In the genomic region with DNA sequence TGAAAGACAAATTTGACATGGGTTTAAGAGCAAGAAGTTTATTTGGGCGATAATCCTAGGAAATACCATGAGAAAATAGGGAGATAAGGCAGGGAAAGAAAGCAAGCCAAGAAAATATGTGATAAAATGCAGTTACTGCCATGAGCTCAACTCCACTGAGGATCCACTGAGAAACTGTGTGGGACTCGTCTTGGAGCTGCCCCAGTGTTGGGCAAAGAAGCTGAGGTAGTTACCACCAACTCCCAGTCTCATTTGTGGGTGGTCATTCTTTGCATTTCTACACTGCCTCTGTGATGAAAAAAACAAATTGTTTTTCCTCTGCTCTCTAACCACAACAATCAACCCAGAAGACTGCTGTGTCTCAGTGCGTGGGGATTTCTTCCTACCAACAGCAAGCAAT, we compare ENCODE assay signal across 27 cellular contexts.
"Had no signal": no experiment of that assay in that cellular context is flagged by ENCODE, and none has a peak within 500 bp of the region (broad histone marks: within the 10 kb centered on the region; RNA-seq: fewer than 3 reads in every experiment).

No MANE protein-coding gene starts in this region.

- DNase-seq: naive B cell; naive thymus-derived CD8-positive, alpha-beta T cell; nephron progenitor cell; nucleus accumbens; pancreas; psoas muscle; right lobe of liver; sigmoid colon; spleen; stimulated activated CD4-positive, alpha-beta T cell treated with anti-CD3 and anti-CD28 coated beads, Interleukin-12 subunit alpha, Interleukin-12 subunit beta, amount 100 ng/mL, for 4 hours; stimulated activated CD4-positive, alpha-beta T cell treated with anti-CD3 and anti-CD28 coated beads, Interleukin-1b, Interleukin-23, amount 100 ng/mL, for 48 hours; stimulated activated CD4-positive, alpha-beta T cell treated with anti-CD3 and anti-CD28 coated beads, Interleukin-4, amount 100 ng/mL, for 1 hour; stimulated activated CD4-positive, alpha-beta T cell treated with anti-CD3 and anti-CD28 coated beads, Interleukin-4, amount 100 ng/mL, for 4 hours; stimulated activated CD8-positive, alpha-beta memory T cell treated with anti-CD3 and anti-CD28 coated beads, Interleukin-4, amount 100 ng/mL, for 48 hours; stimulated activated naive B cell treated with anti-CD40 and anti-IgM and Interleukin-4, amounts not matched to agents 10 μg/mL and 1 μg/mL and 100 μg/mL, for 72 hours; stimulated activated naive CD4-positive, alpha-beta T cell treated with Interleukin-2 at 50 U/mL for 16 hours; stomach; testis; tibial artery; trophoblast cell; upper lobe of left lung had no signal

- H3K4me2 ChIP-seq: smooth muscle cell had no signal

- H3K4me3 ChIP-seq: pancreas, psoas muscle, right lobe of liver, sigmoid colon, skin epidermis, smooth muscle cell, spleen, stomach, suprapubic skin, testis, tibial artery, upper lobe of left lung, vagina had no signal

- H3K27ac ChIP-seq: neutrophil, pancreas, psoas muscle, right lobe of liver, sigmoid colon, skin epidermis, spleen, stomach, suprapubic skin, testis, tibial artery, upper lobe of left lung, vagina had no signal

- H3K27me3 ChIP-seq: neutrophil, pancreas, right lobe of liver, sigmoid colon, spleen, stomach, suprapubic skin, testis, tibial artery, upper lobe of left lung, vagina had no signal

- H3K9me3 ChIP-seq: neutrophil, pancreas, psoas muscle, right lobe of liver, testis, vagina had no signal

- H3K4me1 ChIP-seq: pancreas, psoas muscle, right lobe of liver, sigmoid colon, spleen, stomach, suprapubic skin, testis, upper lobe of left lung, vagina had no signal

- ATAC-seq: naive thymus-derived CD8-positive, alpha-beta T cell; natural killer cell treated with Interleukin-12 subunit alpha and Interleukin-12 subunit beta and Interleukin-15 and Interleukin-18, amount 100 ng/mL, for 72 hours; pancreas; psoas muscle; right lobe of liver; stimulated activated naive B cell treated with anti-CD40 and anti-IgM and Interleukin-4, amounts not matched to agents 10 μg/mL and 1 μg/mL and 100 μg/mL, for 72 hours had no signal

- H3K36me3 ChIP-seq: neutrophil, pancreas, right lobe of liver, sigmoid colon, spleen, stomach, suprapubic skin, tibial artery, upper lobe of left lung, vagina had no signal
